9 cellular contexts compared by ENCODE assay signal in the genomic region with DNA sequence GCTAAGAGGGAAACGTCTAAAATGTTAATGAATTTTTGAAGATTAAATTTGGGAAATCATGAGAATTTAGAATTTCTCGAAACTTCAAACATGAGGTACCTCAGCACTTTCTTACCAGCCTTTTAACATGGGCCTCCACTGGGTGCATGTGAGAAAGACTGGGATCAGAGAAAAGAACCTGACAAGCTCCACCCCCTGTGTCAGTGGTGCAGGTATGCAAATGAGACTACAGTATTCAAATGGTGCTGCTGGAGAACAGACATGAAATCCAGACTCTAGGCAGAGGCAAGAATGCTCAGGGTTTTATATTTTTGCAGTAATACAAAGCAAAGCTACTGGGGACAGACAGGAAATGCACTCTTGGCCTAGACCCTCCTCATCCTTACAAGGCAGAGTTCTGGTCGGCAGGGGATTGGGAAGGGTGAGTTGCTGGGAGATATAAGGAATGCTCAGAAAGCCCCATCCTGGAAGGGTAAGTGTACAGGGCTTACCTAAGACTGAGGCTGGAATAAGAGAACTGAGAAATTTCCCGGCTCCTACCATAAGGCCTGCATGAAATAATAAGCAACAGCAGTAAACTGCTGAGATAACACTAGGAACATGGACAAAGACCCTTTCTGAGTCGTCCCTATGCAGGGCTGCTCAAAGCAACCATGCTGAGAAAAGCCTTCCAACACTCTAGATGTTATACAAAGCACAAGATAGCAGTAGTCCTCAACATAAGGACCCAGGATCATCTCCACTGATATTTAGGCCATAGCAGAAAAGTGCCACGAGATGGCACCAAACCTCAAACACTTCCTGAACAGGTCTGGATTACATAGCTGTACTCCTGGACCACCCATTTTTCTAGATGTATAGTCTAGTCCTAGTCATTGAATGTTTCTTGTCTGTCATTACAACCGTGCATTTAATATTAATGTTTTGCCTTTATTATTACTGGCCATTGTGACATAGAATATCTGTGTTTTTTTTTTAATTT.
DNase-seq lines count a peak whose midpoint lies in the region; ATAC-seq and TF ChIP-seq lines count a peak whose summit lies in the region.
"Had no signal": no experiment of that assay in that cellular context is flagged by ENCODE, and none has a peak within 500 bp of the region (broad histone marks: within the 10 kb centered on the region; RNA-seq: fewer than 3 reads in every experiment).

No MANE protein-coding gene starts in this region.

- no peaks in the 10 kb centered on the region for H3K36me3 Mint-ChIP-seq in endothelial cell (ENCODE audit: low read depth, unreplicated experiment)
- no peaks in the 10 kb centered on the region for H3K36me3 Mint-ChIP-seq in mesothelial cell of epicardium
- H3K36me3 Mint-ChIP-seq in effector memory CD8-positive, alpha-beta T cell (ENCODE audit: insufficient read depth) = no peaks in the 10 kb centered on the region
- H3K36me3 Mint-ChIP-seq: natural killer cell treated with Interleukin-12 subunit alpha and Interleukin-12 subunit beta and Interleukin-15 and Interleukin-18, amount 100 ng/mL, for 72 hours had no signal

- TF ChIP-seq CTCF in GM12875 (IDR thresholded peaks at IDR 0.05; ENCODE audit: borderline replicate concordance, insufficient read depth, low read depth, low read length) (peak; percentile 58; the same call in 1 of the 2 replicates), HFF-Myc (IDR thresholded peaks at IDR 0.05; ENCODE audit: low read depth, low read length, missing control alignments) (peak; percentile 73), LNCAP (IDR thresholded peaks at IDR 0.05) (peak; percentile 83), endothelial cell (IDR thresholded peaks at IDR 0.05; ENCODE audit: unreplicated experiment) (peak; percentile 53), mesothelial cell of epicardium (IDR thresholded peaks at IDR 0.05; ENCODE audit: unreplicated experiment) (peak; percentile 59)

- H3K27ac Mint-ChIP-seq in endothelial cell (ENCODE audit: unreplicated experiment) (no peak overlapping the region), mesothelial cell of epicardium (no peak overlapping the region)
- no peak overlapping the region for H3K27ac Mint-ChIP-seq in effector memory CD8-positive, alpha-beta T cell
- H3K27ac Mint-ChIP-seq: natural killer cell treated with Interleukin-12 subunit alpha and Interleukin-12 subunit beta and Interleukin-15 and Interleukin-18, amount 100 ng/mL, for 72 hours had no signal

- ATAC-seq in effector memory CD8-positive, alpha-beta T cell (replicated peaks) = no peak

- H3K4me3 Mint-ChIP-seq in endothelial cell (ENCODE audit: unreplicated experiment) (no peak overlapping the region), mesothelial cell of epicardium (no peak overlapping the region)
- no peak overlapping the region for H3K4me3 Mint-ChIP-seq in effector memory CD8-positive, alpha-beta T cell
- H3K4me3 Mint-ChIP-seq: natural killer cell treated with Interleukin-12 subunit alpha and Interleukin-12 subunit beta and Interleukin-15 and Interleukin-18, amount 100 ng/mL, for 72 hours had no signal

- DNase-seq in ACHN = peak; percentile 81
- peak; percentile 32 for DNase-seq in HFF-Myc (ENCODE audit: extremely low read depth, low read depth)
- DNase-seq in RKO (ENCODE audit: low spot score) = peak; percentile 75
- DNase-seq in endothelial cell (ENCODE audit: low spot score) = peak; percentile 53
- peak; percentile 21 to 53 for DNase-seq in mesothelial cell of epicardium (ENCODE audit: low spot score in 2 of 2, unreplicated experiment in 2 of 2)
- DNase-seq in effector memory CD8-positive, alpha-beta T cell = no peak

- H3K4me3 ChIP-seq in GM12875 (ENCODE audit: low read depth, low read length) = no peak overlapping the region
- H3K4me3 ChIP-seq in HFF-Myc (replicated peaks; ENCODE audit: low read depth, low read length) = no peak overlapping the region

- no peaks in the 10 kb centered on the region for H3K27me3 Mint-ChIP-seq in endothelial cell (ENCODE audit: unreplicated experiment)
- no peaks in the 10 kb centered on the region for H3K27me3 Mint-ChIP-seq in mesothelial cell of epicardium (ENCODE audit: low read depth)
- no peaks in the 10 kb centered on the region for H3K27me3 Mint-ChIP-seq in effector memory CD8-positive, alpha-beta T cell
- H3K27me3 Mint-ChIP-seq: natural killer cell treated with Interleukin-12 subunit alpha and Interleukin-12 subunit beta and Interleukin-15 and Interleukin-18, amount 100 ng/mL, for 72 hours had no signal

- H3K9me3 Mint-ChIP-seq in endothelial cell (ENCODE audit: unreplicated experiment) = no peaks in the 10 kb centered on the region
- H3K9me3 Mint-ChIP-seq in mesothelial cell of epicardium = no peaks in the 10 kb centered on the region
- H3K9me3 Mint-ChIP-seq in effector memory CD8-positive, alpha-beta T cell = peaks cover 2 to 16% of the 10 kb centered on the region in 2 donors
- H3K9me3 Mint-ChIP-seq: natural killer cell treated with Interleukin-12 subunit alpha and Interleukin-12 subunit beta and Interleukin-15 and Interleukin-18, amount 100 ng/mL, for 72 hours had no signal

- in situ Hi-C loops in ACHN (cut with HindIII; ENCODE audit: low pct_ligation_motif_present, low pct_unique_long_range_greater_than_20kb, low sequenced_read_pairs) = no loop called here

- H3K4me1 Mint-ChIP-seq in endothelial cell (ENCODE audit: unreplicated experiment) (peaks cover 4% of the 10 kb centered on the region), mesothelial cell of epicardium (peaks cover 10% of the 10 kb centered on the region)
- no peaks in the 10 kb centered on the region for H3K4me1 Mint-ChIP-seq in effector memory CD8-positive, alpha-beta T cell (ENCODE audit: low read depth in 2 of 2)

Comparison
In these comparisons a context has a peak if more than half of its experiments do, and no peak if none do; other contexts are left out.
1. DNase-seq: peak in ACHN (single experiment), HFF-Myc (single experiment), RKO (single experiment), endothelial cell (single experiment) and mesothelial cell of epicardium (2 of 2); none in effector memory CD8-positive, alpha-beta T cell (0 of 3).
2. Peak in every context shown above with its lines, with median percentiles within 50 percentile points of each other: CTCF ChIP-seq.